Comparison of ENCODE assay signal across 1 cellular context in genomic region chr15:67025719-67026118, GRCh38.
TF ChIP-seq lines count a peak whose summit lies in the region.

No MANE protein-coding gene starts in this region.

TF ChIP-seq in GM23338, 12 proteins besides CTCF, POLR2A, EP300 and RAD21 (continued from another document):
- TF ChIP-seq REST (IDR thresholded peaks at IDR 0.05; ENCODE audit: unreplicated experiment) (no peak), ZNF114 (CRISPR knock-in tag; IDR thresholded peaks at IDR 0.05) (no peak), STAT1 (IDR thresholded peaks at IDR 0.05; ENCODE audit: unreplicated experiment) (no peak), JUNB (IDR thresholded peaks at IDR 0.05; ENCODE audit: unreplicated experiment) (no peak), CREB1 (CRISPR knock-in tag; IDR thresholded peaks at IDR 0.05; ENCODE audit: low read depth) (no peak), EZH2phosphoT487 (IDR thresholded peaks at IDR 0.05; ENCODE audit: unreplicated experiment) (no peak)
- TF ChIP-seq, protein P1, sequence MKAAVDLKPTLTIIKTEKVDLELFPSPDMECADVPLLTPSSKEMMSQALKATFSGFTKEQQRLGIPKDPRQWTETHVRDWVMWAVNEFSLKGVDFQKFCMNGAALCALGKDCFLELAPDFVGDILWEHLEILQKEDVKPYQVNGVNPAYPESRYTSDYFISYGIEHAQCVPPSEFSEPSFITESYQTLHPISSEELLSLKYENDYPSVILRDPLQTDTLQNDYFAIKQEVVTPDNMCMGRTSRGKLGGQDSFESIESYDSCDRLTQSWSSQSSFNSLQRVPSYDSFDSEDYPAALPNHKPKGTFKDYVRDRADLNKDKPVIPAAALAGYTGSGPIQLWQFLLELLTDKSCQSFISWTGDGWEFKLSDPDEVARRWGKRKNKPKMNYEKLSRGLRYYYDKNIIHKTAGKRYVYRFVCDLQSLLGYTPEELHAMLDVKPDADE (IDR thresholded peaks at IDR 0.05): no peak
